ENCODE assay signal across 34 cellular contexts in genomic region chr10:26675873-26676257, GRCh38.
"Had no signal": no experiment of that assay in that cellular context is flagged by ENCODE, and none has a peak within 500 bp of the region (broad histone marks: within the 10 kb centered on the region; RNA-seq: fewer than 3 reads in every experiment).

No MANE protein-coding gene starts in this region.

- H3K4me3 ChIP-seq: adrenal gland, body of pancreas, breast epithelium had no signal

- H3K9me3 ChIP-seq: adrenal gland, body of pancreas, breast epithelium had no signal

- FAIRE-seq: astrocyte, colon, TTC549 had no signal

- H3K4me1 ChIP-seq: adrenal gland, body of pancreas, breast epithelium had no signal

- H3K27ac ChIP-seq: adrenal gland, body of pancreas, brain microvascular endothelial cell, breast epithelium, VCaP had no signal

- H3K36me3 ChIP-seq: adrenal gland, brain microvascular endothelial cell, breast epithelium had no signal

- H3K27me3 ChIP-seq: body of pancreas, brain microvascular endothelial cell, breast epithelium had no signal

- ATAC-seq: activated CD8-positive, alpha-beta T cell treated with anti-CD3 and anti-CD28 coated beads for 36 hours; activated naive CD4-positive, alpha-beta T cell treated with anti-CD3 and anti-CD28 coated beads, Interleukin-2, amount 50 U/mL, for 72 hours; activated T-cell treated with anti-CD3 and anti-CD28 coated beads, Interleukin-2, amount 50 U/mL, for 4 hours; activated T-cell treated with anti-CD3 and anti-CD28 coated beads, Interleukin-2, amount 50 U/mL, for 72 hours; activated T-helper 17 cell treated with anti-CD3 and anti-CD28 coated beads, Interleukin-2, amount 50 U/mL, for 72 hours; body of pancreas had no signal

- DNase-seq: activated B cell treated with CpG ODN at 0.5 μM for 24 hours; activated CD4-positive, alpha-beta memory T cell treated with anti-CD3 and anti-CD28 coated beads for 36 hours; activated CD4-positive, alpha-beta T cell treated with anti-CD3 and anti-CD28 coated beads for 4 hours; activated CD4-positive, alpha-beta T cell treated with anti-CD3 and anti-CD28 coated beads, Interleukin-2, amount 10 ng/mL, durations not matched to agents 24 days and 14 days; activated CD4-positive, alpha-beta T cell treated with anti-CD3 and anti-CD28 coated beads, Interleukin-2, amount 50 U/mL, for 1 hour; activated CD4-positive, alpha-beta T cell treated with anti-CD3 and anti-CD28 coated beads, Interleukin-2, amount 50 U/mL, for 4 hours; activated CD4-positive, CD25-positive, alpha-beta regulatory T cell treated with anti-CD3 and anti-CD28 coated beads, Interleukin-2, amount 50 U/mL, for 72 hours; activated CD8-positive, alpha-beta memory T cell treated with anti-CD3 and anti-CD28 coated beads, Interleukin-2, amount 50 U/mL, for 4 hours; activated CD8-positive, alpha-beta T cell treated with anti-CD3 and anti-CD28 coated beads for 36 hours; activated effector memory CD4-positive, alpha-beta T cell treated with anti-CD3 and anti-CD28 coated beads, Interleukin-2, amount 50 U/mL, for 16 hours; activated gamma-delta T cell treated with Interleukin-2 at 50 U/mL for 16 hours; activated naive CD4-positive, alpha-beta T cell; activated naive CD4-positive, alpha-beta T cell treated with anti-CD3 and anti-CD28 coated beads for 36 hours; activated naive CD4-positive, alpha-beta T cell treated with anti-CD3 and anti-CD28 coated beads, Interleukin-2, amount 50 U/mL, for 16 hours; activated naive CD8-positive, alpha-beta T cell treated with anti-CD3 and anti-CD28 coated beads for 36 hours; activated T-cell treated with anti-CD3 and anti-CD28 coated beads for 4 hours; activated T-cell treated with anti-CD3 and anti-CD28 coated beads, Interleukin-2, amount 50 U/mL, for 1 hour; activated T-cell treated with anti-CD3 and anti-CD28 coated beads, Interleukin-2, amount 50 U/mL, for 4 hours; activated T-cell treated with anti-CD3 and anti-CD28 coated beads, Interleukin-2, amount 50 U/mL, for 72 hours; adrenal gland; amniotic stem cell; aorta; body of pancreas; brain microvascular endothelial cell; central memory CD4-positive, alpha-beta T cell; T-helper 2 cell; T-helper 9 cell had no signal
